1 cellular context compared by ENCODE assay signal in genomic region chr7:100101016-100101862, GRCh38.
TF ChIP-seq lines count a peak whose summit lies in the region.

TSS of gene AP4M1 (plus strand) at chr7:100101643. CDS start at chr7:100101715, 72 bp downstream.
TSS of gene MCM7 (minus strand) at chr7:100101397. CDS start at chr7:100101294, 103 bp downstream.

TF ChIP-seq in neural cell, 6 proteins besides CTCF, POLR2A, EP300 and RAD21 (continued from another document):
- TF ChIP-seq MXI1 (conservative IDR thresholded peaks at IDR 0.05; ENCODE audit: poor library complexity, severe bottlenecking) = peak; percentile 88
TF ChIP-seq in neural cell: peak in this region for 2.
